In the genomic region with DNA sequence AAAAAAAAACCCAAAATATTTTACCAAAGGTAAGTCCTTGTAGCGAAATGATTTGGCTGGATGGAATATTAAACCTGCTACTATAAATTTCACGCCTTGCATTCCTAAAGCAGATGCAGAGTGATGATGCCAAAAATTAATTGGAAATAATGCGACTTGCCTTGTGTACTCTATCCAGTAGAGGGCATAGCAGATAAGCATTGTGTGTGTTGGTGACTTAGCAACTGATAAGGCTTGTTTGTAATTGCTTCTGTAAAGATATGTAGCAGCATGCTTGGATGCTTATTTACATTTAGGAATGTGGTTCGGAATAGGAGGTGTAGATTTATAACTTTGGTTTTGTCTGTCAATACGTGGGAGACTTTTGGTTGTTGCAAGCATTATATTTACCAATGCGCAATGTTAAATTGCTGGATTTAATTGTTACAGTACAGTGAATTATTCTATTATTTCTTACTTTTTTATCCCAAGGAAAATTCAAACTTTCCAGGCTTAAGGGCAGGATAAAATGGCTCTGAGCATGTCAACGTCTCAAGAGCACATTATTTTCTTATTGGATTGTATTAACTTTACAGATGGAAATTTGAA, we compare ENCODE assay signal across 8 cellular contexts.
DNase-seq lines count a peak whose midpoint lies in the region; ATAC-seq and TF ChIP-seq lines count a peak whose summit lies in the region.

No MANE protein-coding gene starts in this region.

- H3K9me3 ChIP-seq in HUES48 (ENCODE audit: control insufficient read depth, insufficient read depth, low read length) (no peaks in the 10 kb centered on the region), neuronal stem cell (replicated peaks in 1 of 2; ENCODE audit: control insufficient read depth in 2 of 2, insufficient read depth in 1 of 2, low read depth in 1 of 2, low read length in 2 of 2) (no peaks in the 10 kb centered on the region)

- H4K8ac ChIP-seq in neuronal stem cell (ENCODE audit: low read depth, low read length), result no peak overlapping the region

- no peak overlapping the region for H2BK5ac ChIP-seq in neuronal stem cell (ENCODE audit: low read length)

- H3K9ac ChIP-seq in HUES48 (ENCODE audit: low read depth, low read length) (no peak overlapping the region), neuronal stem cell (ENCODE audit: low read depth, low read length, poor library complexity) (no peak overlapping the region)

- H2BK12ac ChIP-seq in neuronal stem cell (ENCODE audit: low read length), result no peak overlapping the region

- H3K27ac ChIP-seq in HUES48 (ENCODE audit: low read depth, low read length), result peak overlapping the region; percentile 81
- H3K27ac ChIP-seq in neuronal stem cell (replicated peaks; ENCODE audit: low read length), result no peak overlapping the region

- no peak overlapping the region for H2AK5ac ChIP-seq in neuronal stem cell (ENCODE audit: low read depth, low read length)

- no peak overlapping the region for H2BK15ac ChIP-seq in neuronal stem cell (ENCODE audit: low read length)

- ATAC-seq in GM21737 (IDR thresholded peaks at IDR 0.05; ENCODE audit: unreplicated experiment) (no peak), HG02840 (IDR thresholded peaks at IDR 0.05; ENCODE audit: low FRiP score, unreplicated experiment) (no peak), GM18505 (IDR thresholded peaks at IDR 0.05; ENCODE audit: unreplicated experiment) (no peak)

- no peak overlapping the region for H3K14ac ChIP-seq in neuronal stem cell (ENCODE audit: low read length)

- no peak overlapping the region for H3K23ac ChIP-seq in neuronal stem cell (ENCODE audit: low read depth, low read length, poor library complexity)

- H3K36me3 ChIP-seq in HUES48 (ENCODE audit: control insufficient read depth, insufficient read depth, low read length) (no peaks in the 10 kb centered on the region), neuronal stem cell (replicated peaks in 1 of 2; ENCODE audit: control insufficient read depth in 2 of 2, insufficient read depth in 2 of 2, low read length in 2 of 2) (no peaks in the 10 kb centered on the region)

- DNase-seq in EL, result peak; percentile 32
- peak; percentile 28 for DNase-seq in NOMO-1 treated with DMSO at 0.1 percent for 48 hours (lab: John Stamatoyannopoulos, UW; ENCODE audit: unreplicated experiment)
- peak; percentile 70 for DNase-seq in epithelial cell of esophagus (ENCODE audit: low read depth)
- DNase-seq in neuronal stem cell (ENCODE audit: low spot score), result peak; percentile 37

- no peak overlapping the region for H4K91ac ChIP-seq in neuronal stem cell (ENCODE audit: low read depth, low read length, poor library complexity)

- TF ChIP-seq POLR2A in GM18505 (IDR thresholded peaks at IDR 0.05; ENCODE audit: borderline replicate concordance, extremely low read depth, insufficient read depth, insufficient read length), result no peak

- H3K4me3 ChIP-seq in HUES48 (ENCODE audit: low read depth, low read length) (no peak overlapping the region), epithelial cell of esophagus (ENCODE audit: low read length) (no peak overlapping the region), neuronal stem cell (ENCODE audit: low read length in 2 of 2) (no peak overlapping the region)

- no peaks in the 10 kb centered on the region for H3K79me1 ChIP-seq in neuronal stem cell (ENCODE audit: low read depth, low read length)

- no peak overlapping the region for H2BK120ac ChIP-seq in neuronal stem cell (ENCODE audit: low read depth, low read length)

- H3K4me1 ChIP-seq in HUES48 (ENCODE audit: control insufficient read depth, insufficient read depth, low read length) (peaks cover 28% of the 10 kb centered on the region), neuronal stem cell (ENCODE audit: control insufficient read depth in 2 of 2, insufficient read depth in 1 of 2, low read depth in 1 of 2, low read length in 2 of 2) (peaks cover 0 to 15% of the 10 kb centered on the region in 2 donors)

- H2AFZ ChIP-seq in neuronal stem cell (ENCODE audit: low read length), result no peak overlapping the region

- H3K18ac ChIP-seq in neuronal stem cell (ENCODE audit: low read length), result no peak overlapping the region

- H3K27me3 ChIP-seq in HUES48 (ENCODE audit: control insufficient read depth, insufficient read depth, low read length) (no peaks in the 10 kb centered on the region; the same call in 1 of the 2 replicates), neuronal stem cell (ENCODE audit: control insufficient read depth in 3 of 3, insufficient read depth in 3 of 3, low read depth in 1 of 3, low read length in 3 of 3) (peaks cover 0 to 80% (median 0%) of the 10 kb centered on the region in 3 experiments)

- H3K4ac ChIP-seq in neuronal stem cell (ENCODE audit: low read length), result no peak overlapping the region

- no peak overlapping the region for H3K4me2 ChIP-seq in neuronal stem cell (ENCODE audit: insufficient read depth, low read length, poor library complexity, severe bottlenecking)

- no CpG with 5 or more reads among the region's 7 CpGs for WGBS in neuronal stem cell (ENCODE audit: extremely low coverage in 2 of 2, insufficient read length in 2 of 2, insufficient replicate concordance in 1 of 2), 2 donors

- peak; percentile 79 for TF ChIP-seq CTCF in epithelial cell of esophagus (IDR thresholded peaks at IDR 0.05; ENCODE audit: insufficient read depth, low read depth, low read length, missing control alignments)
